ENCODE assay signal across 15 cellular contexts in genomic region chr6:32117461-32117860, GRCh38. TPM values are rescaled to one million over a fixed set of nuclear protein-coding genes. Genes with fewer than 3 reads are reported as not detected.
DNase-seq lines count a peak whose midpoint lies in the region; TF ChIP-seq lines count a peak whose summit lies in the region.
"Had no signal": no experiment of that assay in that cellular context is flagged by ENCODE, and none has a peak within 500 bp of the region (broad histone marks: within the 10 kb centered on the region; RNA-seq: fewer than 3 reads in every experiment).

No MANE protein-coding gene starts in this region.

- intact Hi-C loops in CD4-positive, alpha-beta memory T cell (cut with micrococcal nuclease) = no loop called here

- H3K27me3 Mint-ChIP-seq in CD4-positive, alpha-beta memory T cell = no peaks in the 10 kb centered on the region

- H3K79me2 ChIP-seq in osteoblast (ENCODE audit: insufficient read depth, low read length) = no peaks in the 10 kb centered on the region

- H2AK5ac ChIP-seq in mesenchymal stem cell (ENCODE audit: low read length, severe bottlenecking) = no peak overlapping the region

- H3K4me2 ChIP-seq in BLaER1 = no peak overlapping the region
- H3K4me2 ChIP-seq in mesenchymal stem cell (ENCODE audit: low read length, poor library complexity, severe bottlenecking) = no peak overlapping the region
- no peak overlapping the region for H3K4me2 ChIP-seq in osteoblast (ENCODE audit: insufficient read depth, low read length)

- H3K4ac ChIP-seq in mesenchymal stem cell (ENCODE audit: low read depth in 1 of 2, low read length in 2 of 2) = no peak overlapping the region

- DNase-seq in H7 (peak; percentile 36), amniotic epithelial cell (ENCODE audit: low read depth) (peak; percentile 34), mesenchymal stem cell (no peak), osteoblast (ENCODE audit: insufficient read length, low spot score, missing footprints) (no peak), GF-D8 (lab: John Stamatoyannopoulos, UW) (no peak), HAP-1 (ENCODE audit: low spot score in 2 of 2) (no peak)
- no peak for DNase-seq in CD4-positive, alpha-beta memory T cell
- DNase-seq: 8988T; CD8-positive, alpha-beta T cell; GOT3; HCEC 1CT had no signal

- H3K36me3 ChIP-seq in BLaER1 (peaks cover 92% of the 10 kb centered on the region), H7 (replicated peaks; ENCODE audit: control insufficient read depth, insufficient read depth, low read length) (peaks cover 14% of the 10 kb centered on the region), mesenchymal stem cell (ENCODE audit: control insufficient read depth in 1 of 2, insufficient read depth in 2 of 2, low read depth in 1 of 2, low read length in 2 of 2) (peaks cover 62 to 68% of the 10 kb centered on the region in 2 experiments), osteoblast (ENCODE audit: insufficient read depth, low read length) (peaks cover 43% of the 10 kb centered on the region), HAP-1 (replicated peaks) (peaks cover 46% of the 10 kb centered on the region)
- H3K36me3 ChIP-seq in CD4-positive, alpha-beta memory T cell (ENCODE audit: insufficient read depth, low read length) = peaks cover 62% of the 10 kb centered on the region

- peaks cover 34 to 70% of the 10 kb centered on the region in 2 donors for H3K36me3 Mint-ChIP-seq in CD4-positive, alpha-beta memory T cell

- H4K8ac ChIP-seq in mesenchymal stem cell (ENCODE audit: low read length) = no peak overlapping the region

- H3K27me3 ChIP-seq in BLaER1 (no peaks in the 10 kb centered on the region), H7 (ENCODE audit: control insufficient read depth, insufficient read depth, low read length) (no peaks in the 10 kb centered on the region), mesenchymal stem cell (ENCODE audit: control insufficient read depth in 1 of 2, insufficient read depth in 1 of 2, low read length in 2 of 2) (no peaks in the 10 kb centered on the region), osteoblast (ENCODE audit: insufficient read depth, low read length) (no peaks in the 10 kb centered on the region), HAP-1 (ENCODE audit: low read depth) (no peaks in the 10 kb centered on the region)
- no peaks in the 10 kb centered on the region for H3K27me3 ChIP-seq in CD4-positive, alpha-beta memory T cell (ENCODE audit: insufficient read depth, low read length)

- peaks cover 5 to 19% (median 10%) of the 10 kb centered on the region in 4 donors for H3K4me1 Mint-ChIP-seq in CD4-positive, alpha-beta memory T cell

- CTCF ChIA-PET in CD4-positive, alpha-beta memory T cell (lab: Charles Lee; ENCODE audit: partially characterized antibody) = interaction anchor here (0.8 to 4.3 kb wide), 13 partner anchors 8 to 136 kb away, joined by 3 to 32 read pairs (median 7); partner anchors contain the start of genes ATF6B, FKBPL, GPSM3 and TNXB

- H3K27ac Mint-ChIP-seq in CD4-positive, alpha-beta memory T cell = peak overlapping the region in 1 of 7 donors; percentile 53
- H3K27ac Mint-ChIP-seq: CD8-positive, alpha-beta T cell had no signal

- 91% methylated on average over 9 of the region's 9 CpGs for WGBS in mesenchymal stem cell

- H3K4me3 Mint-ChIP-seq in CD4-positive, alpha-beta memory T cell = no peak overlapping the region
- H3K4me3 Mint-ChIP-seq: CD8-positive, alpha-beta T cell had no signal

- peaks cover 7% of the 10 kb centered on the region; the same call in 1 of the 2 replicates for H3K4me1 ChIP-seq in BLaER1
- peaks cover 7% of the 10 kb centered on the region for H3K4me1 ChIP-seq in mesenchymal stem cell (ENCODE audit: control insufficient read depth, insufficient read depth, low read depth, low read length)
- peaks cover 31% of the 10 kb centered on the region for H3K4me1 ChIP-seq in osteoblast (ENCODE audit: insufficient read depth, low read length)
- peaks cover 8% of the 10 kb centered on the region for H3K4me1 ChIP-seq in CD4-positive, alpha-beta memory T cell (ENCODE audit: insufficient read depth, low read length)
- no peaks in the 10 kb centered on the region for H3K4me1 ChIP-seq in HAP-1

- no peak overlapping the region for H4K91ac ChIP-seq in mesenchymal stem cell (ENCODE audit: low read length)

- H3K27ac ChIP-seq in BLaER1 (no peak overlapping the region), mesenchymal stem cell (ENCODE audit: low read length, poor library complexity, severe bottlenecking) (no peak overlapping the region), osteoblast (ENCODE audit: low read depth, low read length) (no peak overlapping the region)
- H3K27ac ChIP-seq in CD4-positive, alpha-beta memory T cell (ENCODE audit: low read depth, low read length) = no peak overlapping the region
- H3K27ac ChIP-seq: C4-2B, HL-60 had no signal

- no peak overlapping the region for H2AFZ ChIP-seq in mesenchymal stem cell (ENCODE audit: low read depth, low read length)
- no peak overlapping the region for H2AFZ ChIP-seq in osteoblast (ENCODE audit: low read length)

- H4K20me1 ChIP-seq in BLaER1 (peaks cover 4% of the 10 kb centered on the region; the same call in 1 of the 2 replicates), osteoblast (ENCODE audit: insufficient read depth, low read length) (no peaks in the 10 kb centered on the region)

- peak overlapping the region in 1 of 2 experiments; percentile 80 for H2BK12ac ChIP-seq in mesenchymal stem cell (ENCODE audit: low read length in 2 of 2)

- in situ Hi-C loops in HAP-1 (cut with MboI; ENCODE audit: low sequenced_read_pairs) = no loop called here

- no peak overlapping the region for H3K23ac ChIP-seq in mesenchymal stem cell (ENCODE audit: low read length in 2 of 2)

- H3K18ac ChIP-seq in mesenchymal stem cell (ENCODE audit: low read depth in 1 of 2, low read length in 2 of 2) = no peak overlapping the region

- H3K9me3 ChIP-seq in BLaER1 (no peaks in the 10 kb centered on the region), mesenchymal stem cell (ENCODE audit: control insufficient read depth, low read length) (no peaks in the 10 kb centered on the region), osteoblast (ENCODE audit: low read depth, low read length) (no peaks in the 10 kb centered on the region), HAP-1 (no peaks in the 10 kb centered on the region)
- no peaks in the 10 kb centered on the region for H3K9me3 ChIP-seq in CD4-positive, alpha-beta memory T cell (ENCODE audit: control insufficient read depth in 1 of 2, low read length in 2 of 2)
- H3K9me3 ChIP-seq: Caco-2 had no signal

- H2BK120ac ChIP-seq in mesenchymal stem cell (ENCODE audit: low read depth, low read length) = no peak overlapping the region

- no peak overlapping the region for H3K14ac ChIP-seq in mesenchymal stem cell (ENCODE audit: low read length in 2 of 2)

- POLR2A ChIA-PET in CD4-positive, alpha-beta memory T cell (lab: Charles Lee; ENCODE audit: partially characterized antibody) = interaction anchor here (1.3 kb wide), 1 partner anchor 61 kb away, joined by 3 read pairs; the partner anchor contains the start of gene RNF5

- H2BK15ac ChIP-seq in mesenchymal stem cell (ENCODE audit: low read depth, poor library complexity, severe bottlenecking) = no peak overlapping the region

- H3K4me3 ChIP-seq in BLaER1 (no peak overlapping the region), H7 (ENCODE audit: insufficient read depth, low read depth, low read length) (no peak overlapping the region), mesenchymal stem cell (ENCODE audit: insufficient read depth in 1 of 2, low read depth in 1 of 2, low read length in 2 of 2) (no peak overlapping the region), osteoblast (ENCODE audit: insufficient read depth, low read length) (no peak overlapping the region), HAP-1 (no peak overlapping the region)
- no peak overlapping the region for H3K4me3 ChIP-seq in CD4-positive, alpha-beta memory T cell (ENCODE audit: low read length in 2 of 2)

- TF ChIP-seq CTCF in osteoblast (IDR thresholded peaks at IDR 0.05; ENCODE audit: extremely low read depth, low read depth, low read length) = no peak

- H3K9ac ChIP-seq in BLaER1 (peak overlapping the region; percentile 53), mesenchymal stem cell (ENCODE audit: low read length) (peak overlapping the region; percentile 88)

- no peaks in the 10 kb centered on the region for H3K9me3 Mint-ChIP-seq in CD4-positive, alpha-beta memory T cell
- H3K9me3 Mint-ChIP-seq: CD8-positive, alpha-beta T cell had no signal

- H2BK5ac ChIP-seq in mesenchymal stem cell (ENCODE audit: low read depth, low read length, poor library complexity, severe bottlenecking) = no peak overlapping the region

- H3K79me1 ChIP-seq in mesenchymal stem cell (replicated peaks; ENCODE audit: low read length, poor library complexity, severe bottlenecking) = peaks cover 7% of the 10 kb centered on the region

RNA-seq across cellular contexts. Expression of gene TNXB, which starts 8.3 kb away (rescaled TPM):
- 2.7 and 4.4 TPM in 2 replicates for total RNA-seq in H7 (2014; rRNA removed; shearing (Covaris generic))
- 3.9 TPM for polyA plus RNA-seq in mesenchymal stem cell (2013, experiment 1 of 2)
- 3.2 TPM for polyA plus RNA-seq in mesenchymal stem cell (2013, experiment 2 of 2)
- 8.3 and 11.9 TPM in 2 replicates for total RNA-seq in osteoblast
- 10 to 100 TPM; 16.5 to 22.4 TPM for total RNA-seq in CD4-positive, alpha-beta memory T cell
- under 1 TPM in 1 of 2 donors, not detected in 1; 0.31 TPM for polyA plus RNA-seq in CD4-positive, alpha-beta memory T cell

RNA-seq across cellular contexts. Expression of gene ATF6B, which starts 10.6 kb away (rescaled TPM):
- total RNA-seq in H7 (2014; rRNA removed; shearing (Covaris generic)) = 25.1 and 26.2 TPM in 2 replicates
- 68.3 TPM for polyA plus RNA-seq in mesenchymal stem cell (2013, experiment 1 of 2)
- polyA plus RNA-seq in mesenchymal stem cell (2013, experiment 2 of 2) = 66.3 TPM
- total RNA-seq in osteoblast = 27.5 and 30.1 TPM in 2 replicates
- 100 to 1,000 TPM; 151 to 154 TPM for total RNA-seq in CD4-positive, alpha-beta memory T cell
- 10 to 100 TPM; 11.4 to 27.7 TPM for polyA plus RNA-seq in CD4-positive, alpha-beta memory T cell

RNA-seq across cellular contexts. Expression of gene FKBPL, which starts 12.6 kb away (rescaled TPM):
- total RNA-seq in H7 (2014; rRNA removed; shearing (Covaris generic)) = 12.5 and 12.8 TPM in 2 replicates
- polyA plus RNA-seq in mesenchymal stem cell (2013, experiment 1 of 2) = 4.3 TPM
- 4.3 TPM for polyA plus RNA-seq in mesenchymal stem cell (2013, experiment 2 of 2)
- total RNA-seq in osteoblast = 9.8 and 11.5 TPM in 2 replicates
- 1 to 10 TPM; 2.2 to 2.8 TPM for total RNA-seq in CD4-positive, alpha-beta memory T cell
- 1 to 10 TPM; 2.0 to 3.0 TPM for polyA plus RNA-seq in CD4-positive, alpha-beta memory T cell

RNA-seq across cellular contexts. Expression of gene PRRT1, which starts 34.3 kb away (rescaled TPM):
- total RNA-seq in H7 (2014; rRNA removed; shearing (Covaris generic)) = 0.14 TPM in 1 of 2 replicates, not detected in the other
- 8.0 TPM for polyA plus RNA-seq in mesenchymal stem cell (2013, experiment 1 of 2)
- polyA plus RNA-seq in mesenchymal stem cell (2013, experiment 2 of 2) = 7.9 TPM
- total RNA-seq in osteoblast = under 0.01 TPM in 1 of 2 replicates, not detected in the other
- total RNA-seq in CD4-positive, alpha-beta memory T cell = 1 to 10 TPM; 1.5 to 1.9 TPM
- polyA plus RNA-seq in CD4-positive, alpha-beta memory T cell = under 1 TPM in 1 of 2 donors, not detected in 1; 0.60 TPM

RNA-seq across cellular contexts. Expression of gene PPT2, which starts 36.5 kb away (rescaled TPM):
- total RNA-seq in H7 (2014; rRNA removed; shearing (Covaris generic)) = 24.7 and 25.5 TPM in 2 replicates
- 31.6 TPM for polyA plus RNA-seq in mesenchymal stem cell (2013, experiment 1 of 2)
- 31.6 TPM for polyA plus RNA-seq in mesenchymal stem cell (2013, experiment 2 of 2)
- total RNA-seq in osteoblast = 6.5 and 8.3 TPM in 2 replicates
- 10 to 100 TPM; 12.7 to 15.4 TPM for total RNA-seq in CD4-positive, alpha-beta memory T cell
- 1 to 10 TPM; 3.8 TPM for polyA plus RNA-seq in CD4-positive, alpha-beta memory T cell

Comparison
In these comparisons a context has a peak if more than half of its experiments do, and no peak if none do; other contexts are left out.
1. DNase-seq: peak in H7 (single experiment) and amniotic epithelial cell (single experiment); none in mesenchymal stem cell (single experiment), osteoblast (single experiment), GF-D8 (single experiment), CD4-positive, alpha-beta memory T cell (0 of 5) and HAP-1 (0 of 2).